In the genomic region with DNA sequence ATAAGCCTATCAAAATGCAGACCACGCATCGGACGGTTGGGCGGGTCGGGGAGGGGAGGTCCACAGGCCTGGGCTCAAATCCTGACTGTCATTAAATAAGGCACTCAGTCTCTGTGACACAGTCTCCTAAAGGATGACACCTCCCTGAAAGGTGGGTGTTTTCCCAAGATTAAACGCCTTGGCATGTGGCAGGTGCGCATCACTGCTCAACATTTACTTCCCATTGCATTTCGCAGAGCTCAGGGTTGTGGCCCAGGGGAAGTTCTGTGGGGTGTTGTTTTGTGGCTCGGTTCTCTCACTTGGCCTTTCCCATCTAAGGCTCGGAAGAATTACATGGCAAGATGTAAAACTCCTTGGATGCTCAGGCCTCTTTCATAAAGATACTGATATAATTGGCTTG, we compare ENCODE assay signal across 1 cellular context.
TF ChIP-seq lines count a peak whose summit lies in the region.

No MANE protein-coding gene starts in this region.

TF ChIP-seq in SK-N-SH, 30 proteins besides CTCF, POLR2A, EP300 and RAD21:
- TF ChIP-seq, protein P1, sequence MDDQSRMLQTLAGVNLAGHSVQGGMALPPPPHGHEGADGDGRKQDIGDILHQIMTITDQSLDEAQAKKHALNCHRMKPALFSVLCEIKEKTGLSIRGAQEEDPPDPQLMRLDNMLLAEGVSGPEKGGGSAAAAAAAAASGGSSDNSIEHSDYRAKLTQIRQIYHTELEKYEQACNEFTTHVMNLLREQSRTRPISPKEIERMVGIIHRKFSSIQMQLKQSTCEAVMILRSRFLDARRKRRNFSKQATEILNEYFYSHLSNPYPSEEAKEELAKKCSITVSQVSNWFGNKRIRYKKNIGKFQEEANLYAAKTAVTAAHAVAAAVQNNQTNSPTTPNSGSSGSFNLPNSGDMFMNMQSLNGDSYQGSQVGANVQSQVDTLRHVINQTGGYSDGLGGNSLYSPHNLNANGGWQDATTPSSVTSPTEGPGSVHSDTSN (IDR thresholded peaks at IDR 0.05) = no peak
- TF ChIP-seq, protein P2, sequence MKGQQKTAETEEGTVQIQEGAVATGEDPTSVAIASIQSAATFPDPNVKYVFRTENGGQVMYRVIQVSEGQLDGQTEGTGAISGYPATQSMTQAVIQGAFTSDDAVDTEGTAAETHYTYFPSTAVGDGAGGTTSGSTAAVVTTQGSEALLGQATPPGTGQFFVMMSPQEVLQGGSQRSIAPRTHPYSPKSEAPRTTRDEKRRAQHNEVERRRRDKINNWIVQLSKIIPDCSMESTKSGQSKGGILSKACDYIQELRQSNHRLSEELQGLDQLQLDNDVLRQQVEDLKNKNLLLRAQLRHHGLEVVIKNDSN (IDR thresholded peaks at IDR 0.05; ENCODE audit: borderline replicate concordance, low read depth) = no peak
- TF ChIP-seq FOSL2 (IDR thresholded peaks at IDR 0.05; ENCODE audit: borderline replicate concordance, low read depth) (no peak), MXI1 (IDR thresholded peaks at IDR 0.05; ENCODE audit: low read depth, low read length) (no peak), TAF1 (IDR thresholded peaks at IDR 0.05; ENCODE audit: borderline replicate concordance, low read depth, low read length) (no peak), TCF12 (IDR thresholded peaks at IDR 0.05) (no peak), RCOR1 (IDR thresholded peaks at IDR 0.05; ENCODE audit: low read length) (no peak), SMC3 (IDR thresholded peaks at IDR 0.05; ENCODE audit: low read depth, low read length) (no peak)
